12 cellular contexts compared by ENCODE assay signal in the genomic region with DNA sequence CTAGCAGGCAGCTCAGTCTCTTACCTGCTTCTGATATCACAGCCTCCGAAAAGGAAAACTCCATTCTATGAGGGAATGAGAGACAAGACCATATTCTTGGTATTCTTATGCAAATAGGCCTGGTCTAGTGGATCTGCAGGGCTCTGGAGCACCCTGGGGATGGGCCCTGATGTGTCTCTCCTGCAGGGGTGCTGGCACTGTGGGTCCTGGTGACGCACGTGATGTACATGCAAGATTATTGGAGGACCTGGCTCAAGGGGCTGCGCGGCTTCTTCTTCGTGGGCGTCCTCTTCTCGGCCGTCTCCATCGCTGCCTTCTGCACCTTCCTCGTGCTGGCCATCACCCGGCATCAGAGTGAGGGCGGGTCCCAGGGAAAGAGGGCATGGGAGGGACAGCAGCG. TPM values are rescaled to one million over a fixed set of nuclear protein-coding genes. Genes with fewer than 3 reads are reported as not detected.
DNase-seq lines count a peak whose midpoint lies in the region; ATAC-seq, FAIRE-seq and TF ChIP-seq lines count a peak whose summit lies in the region.
"Had no signal": no experiment of that assay in that cellular context is flagged by ENCODE, and none has a peak within 500 bp of the region (broad histone marks: within the 10 kb centered on the region; RNA-seq: fewer than 3 reads in every experiment).

No MANE protein-coding gene starts in this region.

- 35% methylated on average over 13 of the region's 14 CpGs; no CpG with 5 or more reads in 1 of the 2 experiments for WGBS in H1 (ENCODE audit: extremely low coverage in 1 of 2, insufficient coverage in 1 of 2, insufficient read length in 1 of 2, insufficient replicate concordance in 2 of 2, low coverage in 1 of 2, low lambda C conversion rate in 2 of 2, missing lambda C conversion rate in 1 of 2), 2 experiments

- H3K23ac ChIP-seq in H1 (ENCODE audit: insufficient read length): no peak overlapping the region

- no peaks in the 10 kb centered on the region for H3K27me3 Mint-ChIP-seq in CD4-positive, alpha-beta T cell
- H3K27me3 Mint-ChIP-seq in activated CD4-positive, alpha-beta memory T cell treated with anti-CD3 and anti-CD28 coated beads, Interleukin-2, amount 10 ng/mL, durations not matched to agents 7 days and 5 days: no peaks in the 10 kb centered on the region
- H3K27me3 Mint-ChIP-seq: activated CD8-positive, alpha-beta T cell treated with anti-CD3 and anti-CD28 coated beads for 36 hours had no signal

- peaks cover 0 to 18% of the 10 kb centered on the region in 2 experiments for H4K20me1 ChIP-seq in H1 (replicated peaks in 1 of 2; ENCODE audit: control insufficient read depth in 1 of 2, insufficient read depth in 2 of 2, low read length in 2 of 2)

- no peak overlapping the region; the same call in 1 of the 2 replicates for H2BK5ac ChIP-seq in H1 (ENCODE audit: low read depth, low read length)

- H2BK120ac ChIP-seq in H1 (replicated peaks; ENCODE audit: low read depth, low read length): no peak overlapping the region

- no peak overlapping the region for H2BK12ac ChIP-seq in H1 (ENCODE audit: low read depth, low read length)

- H3K4me3 ChIP-seq in HUES48 (ENCODE audit: low read depth, low read length) (peak overlapping the region; percentile 18; the same call in 1 of the 2 replicates), H1 (ENCODE audit: extremely low read depth in 1 of 4, insufficient read depth in 2 of 4, low read depth in 3 of 4, low read length in 4 of 4) (peak overlapping the region in 2 of 4 experiments; percentile 1 to 6; a peak in 1 of 8 replicates)

- H3K27me3 ChIP-seq in CD4-positive, alpha-beta T cell (ENCODE audit: control insufficient read depth, insufficient read depth, low read length): no peaks in the 10 kb centered on the region
- H3K27me3 ChIP-seq in HUES48 (ENCODE audit: control insufficient read depth, insufficient read depth, low read length): peaks cover 21% of the 10 kb centered on the region
- peaks cover 0 to 14% (median 8%) of the 10 kb centered on the region in 4 experiments; a peak in 4 of 7 replicates for H3K27me3 ChIP-seq in H1 (replicated peaks in 1 of 4; ENCODE audit: control insufficient read depth in 3 of 4, extremely low read depth in 1 of 4, insufficient read depth in 3 of 4, low read length in 3 of 4)
- H3K27me3 ChIP-seq: neutrophil had no signal

- H3K79me2 ChIP-seq in H1 (ENCODE audit: control insufficient read depth in 1 of 2, insufficient read depth in 2 of 2, low read length in 2 of 2): no peaks in the 10 kb centered on the region

- H3K36me3 ChIP-seq in HUES48 (ENCODE audit: control insufficient read depth, insufficient read depth, low read length) (peaks cover 23% of the 10 kb centered on the region; the same call in 1 of the 2 replicates), H1 (ENCODE audit: control insufficient read depth in 2 of 4, insufficient read depth in 4 of 4, low read length in 3 of 4) (peaks cover 0 to 3% (median 0%) of the 10 kb centered on the region in 4 experiments; a peak in 3 of 8 replicates)

- no peaks in the 10 kb centered on the region for H3K9me3 ChIP-seq in CD4-positive, alpha-beta T cell (ENCODE audit: control insufficient read depth, low read length)
- H3K9me3 ChIP-seq in HUES48 (ENCODE audit: control insufficient read depth, insufficient read depth, low read length) (no peaks in the 10 kb centered on the region), H1 (ENCODE audit: insufficient read depth in 2 of 2, low read depth in 1 of 2, low read length in 1 of 2) (no peaks in the 10 kb centered on the region)
- H3K9me3 ChIP-seq: neutrophil had no signal

- H3K4me1 Mint-ChIP-seq in CD4-positive, alpha-beta T cell (ENCODE audit: low read depth): peaks cover 26% of the 10 kb centered on the region
- H3K4me1 Mint-ChIP-seq in activated CD4-positive, alpha-beta memory T cell treated with anti-CD3 and anti-CD28 coated beads, Interleukin-2, amount 10 ng/mL, durations not matched to agents 7 days and 5 days: peaks cover 55% of the 10 kb centered on the region

- peaks cover 2% of the 10 kb centered on the region; the same call in 1 of the 2 replicates for H3K23me2 ChIP-seq in H1 (ENCODE audit: low read depth, low read length)

- no peak overlapping the region for H2AK5ac ChIP-seq in H1 (ENCODE audit: low read depth, low read length)

- H4K5ac ChIP-seq in H1 (ENCODE audit: insufficient read length, low read depth, low read length): no peak overlapping the region

- peak overlapping the region; percentile 32; the same call in 1 of the 2 replicates for H3K18ac ChIP-seq in H1 (ENCODE audit: extremely low read depth, low read length)

- TF ChIP-seq CTCF in CD4-positive, alpha-beta T cell (IDR thresholded peaks at IDR 0.05): no peak
- TF ChIP-seq CTCF in H1 (IDR thresholded peaks at IDR 0.05; ENCODE audit: control extremely low read depth in 1 of 3, insufficient read depth in 1 of 3, low read depth in 1 of 3, low read length in 3 of 3): no peak
- TF ChIP-seq CTCF in omental fat pad (IDR thresholded peaks at IDR 0.05): no peak

- no peak overlapping the region for H3K4ac ChIP-seq in H1 (replicated peaks; ENCODE audit: insufficient read length, low read depth, low read length)

- H4K91ac ChIP-seq in H1 (replicated peaks; ENCODE audit: insufficient read length, low read length): no peak overlapping the region

- H2BK15ac ChIP-seq in H1 (ENCODE audit: low read length): no peak overlapping the region

- no peak overlapping the region for H4K8ac ChIP-seq in H1 (ENCODE audit: extremely low read depth, insufficient read depth, low read length)

- TF ChIP-seq POLR2A in H1 (IDR thresholded peaks at IDR 0.05; ENCODE audit: control extremely low read depth in 1 of 2, low read depth in 2 of 2, low read length in 2 of 2): no peak

- 0 out of 2 replicates have a peak overlapping the region, but pooled peaks have one; percentile 21 for H2BK20ac ChIP-seq in H1 (ENCODE audit: low read length)

- H3K9me3 Mint-ChIP-seq in CD4-positive, alpha-beta T cell: no peaks in the 10 kb centered on the region
- H3K9me3 Mint-ChIP-seq in activated CD4-positive, alpha-beta memory T cell treated with anti-CD3 and anti-CD28 coated beads, Interleukin-2, amount 10 ng/mL, durations not matched to agents 7 days and 5 days: no peaks in the 10 kb centered on the region
- H3K9me3 Mint-ChIP-seq: activated CD8-positive, alpha-beta T cell treated with anti-CD3 and anti-CD28 coated beads for 36 hours had no signal

- no peak for ATAC-seq in CD4-positive, alpha-beta T cell (ENCODE audit: poor library complexity)
- ATAC-seq in omental fat pad (ENCODE audit: low FRiP score): peak; percentile 1
- no peak for ATAC-seq in GM21529 (IDR thresholded peaks at IDR 0.05; ENCODE audit: unreplicated experiment)

- intact Hi-C loops in CD4-positive, alpha-beta T cell (cut with DNase I, micrococcal nuclease): loop anchor here (1.0 to 5.0 kb wide), 7 partner anchors 37 to 168 kb away; no protein-coding TSS in a partner anchor

- peak overlapping the region; percentile 14 to 72 for H3K4me2 ChIP-seq in H1 (ENCODE audit: insufficient read depth in 1 of 2, low read depth in 2 of 2, low read length in 2 of 2)

- H3K79me1 ChIP-seq in H1 (ENCODE audit: low read depth, low read length): no peaks in the 10 kb centered on the region

- H3K4me1 ChIP-seq in HUES48 (ENCODE audit: control insufficient read depth, insufficient read depth, low read length) (peaks cover 22% of the 10 kb centered on the region), H1 (replicated peaks in 1 of 4; ENCODE audit: control insufficient read depth in 3 of 4, insufficient read depth in 4 of 4, low read length in 3 of 4) (peaks cover 0 to 19% (median 11%) of the 10 kb centered on the region in 4 experiments; a peak in 5 of 7 replicates)

- no peak for FAIRE-seq in H1 (lab: Jason Lieb, UNC)

- H3K9ac ChIP-seq in HUES48 (ENCODE audit: low read depth, low read length): no peak overlapping the region
- no peak overlapping the region for H3K9ac ChIP-seq in H1 (replicated peaks in 1 of 4; ENCODE audit: extremely low read depth in 1 of 4, low read depth in 3 of 4, low read length in 3 of 4)

- no peak for TF ChIP-seq RAD21 in H1 (IDR thresholded peaks at IDR 0.05 in 1 of 2, conservative IDR thresholded peaks at IDR 0.05 in 1 of 2; ENCODE audit: low read depth in 2 of 2, low read length in 2 of 2)

- CTCF ChIA-PET in CD4-positive, alpha-beta T cell (lab: Charles Lee): interaction anchor here (0.6 to 4.7 kb wide), 21 partner anchors 11 to 66 kb away, joined by 3 to 31 read pairs (median 5); no protein-coding TSS in a partner anchor
- CTCF ChIA-PET in H1 (lab: Charles Lee; ENCODE audit: partially characterized antibody): interaction anchor here (0.8 to 58.8 kb wide), 13 partner anchors 9 to 107 kb away, joined by 3 to 2442 read pairs (median 6); partner anchors contain the start of genes ENDOU, RAPGEF3 and RPAP3
- CTCF ChIA-PET in activated CD4-positive, alpha-beta memory T cell treated with anti-CD3 and anti-CD28 coated beads, Interleukin-2, amount 10 ng/mL, durations not matched to agents 7 days and 5 days (lab: Charles Lee): interaction anchor here (0.6 to 18.5 kb wide), 10 partner anchors 9 to 374 kb away, joined by 3 to 431 read pairs (median 8); no protein-coding TSS in a partner anchor

- DNase-seq in CD4-positive, alpha-beta T cell: no peak
- DNase-seq in H1 (ENCODE audit: low read depth in 1 of 2, low spot score in 2 of 2): no peak
- DNase-seq in omental fat pad (ENCODE audit: low spot score): no peak
- DNase-seq in COLO829 (ENCODE audit: low spot score): no peak
- DNase-seq in NCI-H2227 (lab: John Stamatoyannopoulos, UW; ENCODE audit: unreplicated experiment): no peak
- no peak for DNase-seq in activated CD4-positive, alpha-beta memory T cell treated with anti-CD3 and anti-CD28 coated beads, Interleukin-2, amount 10 ng/mL, durations not matched to agents 7 days and 5 days

- H3K4me3 Mint-ChIP-seq in CD4-positive, alpha-beta T cell: no peak overlapping the region
- no peak overlapping the region for H3K4me3 Mint-ChIP-seq in activated CD4-positive, alpha-beta memory T cell treated with anti-CD3 and anti-CD28 coated beads, Interleukin-2, amount 10 ng/mL, durations not matched to agents 7 days and 5 days
- H3K4me3 Mint-ChIP-seq: activated CD8-positive, alpha-beta T cell treated with anti-CD3 and anti-CD28 coated beads for 36 hours; CD14-positive monocyte had no signal

- TF ChIP-seq EP300 in H1 (IDR thresholded peaks at IDR 0.05; ENCODE audit: borderline replicate concordance in 1 of 2, low read depth in 2 of 2, low read length in 2 of 2): no peak

- H3K56ac ChIP-seq in H1 (replicated peaks; ENCODE audit: insufficient read length, low read depth, low read length): no peak overlapping the region

- H3K14ac ChIP-seq in H1 (ENCODE audit: insufficient read length): no peak overlapping the region

- H3K36me3 Mint-ChIP-seq in CD4-positive, alpha-beta T cell (ENCODE audit: low read depth): peaks cover 12% of the 10 kb centered on the region
- H3K36me3 Mint-ChIP-seq in activated CD4-positive, alpha-beta memory T cell treated with anti-CD3 and anti-CD28 coated beads, Interleukin-2, amount 10 ng/mL, durations not matched to agents 7 days and 5 days (ENCODE audit: low read depth): peaks cover 26% of the 10 kb centered on the region

- H2AFZ ChIP-seq in H1 (ENCODE audit: low read length): no peak overlapping the region

- POLR2A ChIA-PET in CD4-positive, alpha-beta T cell (lab: Charles Lee): interaction anchor here (1.0 to 4.0 kb wide), 8 partner anchors 9 to 64 kb away, joined by 3 to 13 read pairs (median 5); partner anchors contain the start of gene HDAC7
- POLR2A ChIA-PET in H1 (lab: Charles Lee; ENCODE audit: partially characterized antibody): interaction anchor here (1.0 to 5.0 kb wide), 17 partner anchors 9 to 127 kb away, joined by 3 to 62 read pairs (median 4); partner anchors contain the start of genes RAPGEF3 and RPAP3
- POLR2A ChIA-PET in activated CD4-positive, alpha-beta memory T cell treated with anti-CD3 and anti-CD28 coated beads, Interleukin-2, amount 10 ng/mL, durations not matched to agents 7 days and 5 days (lab: Charles Lee): interaction anchor here (1.3 to 6.8 kb wide), 8 partner anchors 14 to 59 kb away, joined by 3 to 55 read pairs (median 12); no protein-coding TSS in a partner anchor

- H3K27ac Mint-ChIP-seq in CD4-positive, alpha-beta T cell: peak overlapping the region; percentile 61
- no peak overlapping the region for H3K27ac Mint-ChIP-seq in activated CD4-positive, alpha-beta memory T cell treated with anti-CD3 and anti-CD28 coated beads, Interleukin-2, amount 10 ng/mL, durations not matched to agents 7 days and 5 days

- H3K27ac ChIP-seq in CD4-positive, alpha-beta T cell (ENCODE audit: low read depth, low read length): no peak overlapping the region
- no peak overlapping the region for H3K27ac ChIP-seq in HUES48 (ENCODE audit: low read depth, low read length)
- H3K27ac ChIP-seq in H1 (ENCODE audit: low read depth, low read length): no peak overlapping the region

RNA-seq across cellular contexts. Expression of gene SLC48A1, which starts 5.8 kb away (rescaled TPM):
- 1 to 10 TPM; 4.5 to 5.8 TPM for total RNA-seq in CD4-positive, alpha-beta T cell
- total RNA-seq in H1 (2021; fragmentation: NEBNext Ultra II Directional; extraction: Animal tissue kit (Norgen Biotek cat#: 25700)): 14.0 and 14.1 TPM in 2 replicates
- 9.5 and 12.1 TPM in 2 replicates for polyA plus RNA-seq in H1 (2011; rRNA removed)
- 9.6 TPM for polyA plus RNA-seq in H1 (2011; cell fraction: cytosol; rRNA removed)
- 16.1 TPM for polyA plus RNA-seq in H1 (2011; cell fraction: nucleus; rRNA removed)
- polyA plus RNA-seq in H1 (2012, experiment 1 of 2): 8.3 to 11.4 TPM (median 10.2 TPM) in 4 replicates
- 8.6 TPM for polyA plus RNA-seq in H1 (2012, experiment 2 of 2)
- polyA plus RNA-seq in H1 (2013, experiment 1 of 2): 9.4 TPM
- 10.8 TPM for polyA plus RNA-seq in H1 (2013, experiment 2 of 2)
- 7.2 and 7.3 TPM in 2 replicates for polyA minus RNA-seq in H1 (2011; rRNA and poly(A)+ RNA removed)
- polyA minus RNA-seq in H1 (2011; cell fraction: cytosol; rRNA and poly(A)+ RNA removed): 6.8 TPM
- 7.3 TPM for polyA minus RNA-seq in H1 (2011; cell fraction: nucleus; rRNA and poly(A)+ RNA removed)
- total RNA-seq in omental fat pad: 10 to 100 TPM; 27.6 to 50.3 (median 48.1) TPM
- 10 to 100 TPM; 19.4 to 22.6 TPM for total RNA-seq in activated CD4-positive, alpha-beta memory T cell treated with anti-CD3 and anti-CD28 coated beads, Interleukin-2, amount 10 ng/mL, durations not matched to agents 7 days and 5 days

RNA-seq across cellular contexts. Expression of gene RAPGEF3, which starts 20.2 kb away (rescaled TPM):
- under 1 TPM; 0.17 to 0.33 TPM for total RNA-seq in CD4-positive, alpha-beta T cell
- 6.7 and 9.4 TPM in 2 replicates for total RNA-seq in H1 (2021; fragmentation: NEBNext Ultra II Directional; extraction: Animal tissue kit (Norgen Biotek cat#: 25700))
- polyA plus RNA-seq in H1 (2011; rRNA removed): 5.0 and 5.2 TPM in 2 replicates
- polyA plus RNA-seq in H1 (2011; cell fraction: cytosol; rRNA removed): 6.0 TPM
- polyA plus RNA-seq in H1 (2011; cell fraction: nucleus; rRNA removed): 31.6 TPM
- polyA plus RNA-seq in H1 (2012, experiment 1 of 2): 4.1 to 5.7 TPM (median 5.2 TPM) in 4 replicates
- 3.1 TPM for polyA plus RNA-seq in H1 (2012, experiment 2 of 2)
- 4.2 TPM for polyA plus RNA-seq in H1 (2013, experiment 1 of 2)
- polyA plus RNA-seq in H1 (2013, experiment 2 of 2): 3.9 TPM
- polyA minus RNA-seq in H1 (2011; rRNA and poly(A)+ RNA removed): 5.2 and 8.0 TPM in 2 replicates
- polyA minus RNA-seq in H1 (2011; cell fraction: cytosol; rRNA and poly(A)+ RNA removed): 1.8 TPM
- polyA minus RNA-seq in H1 (2011; cell fraction: nucleus; rRNA and poly(A)+ RNA removed): 16.2 TPM
- 100 to 1,000 TPM in 1 of 4 donors, 10 to 100 TPM in 3; 24.2 to 270 (median 59.1) TPM for total RNA-seq in omental fat pad
- total RNA-seq in activated CD4-positive, alpha-beta memory T cell treated with anti-CD3 and anti-CD28 coated beads, Interleukin-2, amount 10 ng/mL, durations not matched to agents 7 days and 5 days: 1 to 10 TPM; 1.4 to 1.6 TPM

RNA-seq across cellular contexts. Expression of gene HDAC7, which starts 40.9 kb away (rescaled TPM):
- 100 to 1,000 TPM; 116 to 122 TPM for total RNA-seq in CD4-positive, alpha-beta T cell
- 82.0 and 84.9 TPM in 2 replicates for total RNA-seq in H1 (2021; fragmentation: NEBNext Ultra II Directional; extraction: Animal tissue kit (Norgen Biotek cat#: 25700))
- 25.5 and 52.0 TPM in 2 replicates for polyA plus RNA-seq in H1 (2011; rRNA removed)
- polyA plus RNA-seq in H1 (2011; cell fraction: cytosol; rRNA removed): 27.2 TPM
- polyA plus RNA-seq in H1 (2011; cell fraction: nucleus; rRNA removed): 208 TPM
- polyA plus RNA-seq in H1 (2012, experiment 1 of 2): 46.5 to 68.3 TPM (median 65.5 TPM) in 4 replicates
- 57.8 TPM for polyA plus RNA-seq in H1 (2012, experiment 2 of 2)
- 40.9 TPM for polyA plus RNA-seq in H1 (2013, experiment 1 of 2)
- 38.9 TPM for polyA plus RNA-seq in H1 (2013, experiment 2 of 2)
- polyA minus RNA-seq in H1 (2011; rRNA and poly(A)+ RNA removed): 11.6 and 23.5 TPM in 2 replicates
- polyA minus RNA-seq in H1 (2011; cell fraction: cytosol; rRNA and poly(A)+ RNA removed): 27.2 TPM
- polyA minus RNA-seq in H1 (2011; cell fraction: nucleus; rRNA and poly(A)+ RNA removed): 48.1 TPM
- 100 to 1,000 TPM in 1 of 4 donors, 10 to 100 TPM in 3; 40.3 to 102 (median 62.9) TPM for total RNA-seq in omental fat pad
- 100 to 1,000 TPM; 315 to 328 TPM for total RNA-seq in activated CD4-positive, alpha-beta memory T cell treated with anti-CD3 and anti-CD28 coated beads, Interleukin-2, amount 10 ng/mL, durations not matched to agents 7 days and 5 days

RNA-seq across cellular contexts. Expression of gene ENDOU, which starts 53.6 kb away (rescaled TPM):
- not detected for total RNA-seq in CD4-positive, alpha-beta T cell
- not detected in 2 replicates for total RNA-seq in H1 (2021; fragmentation: NEBNext Ultra II Directional; extraction: Animal tissue kit (Norgen Biotek cat#: 25700))
- polyA plus RNA-seq in H1 (2011; rRNA removed): not detected in 2 replicates
- polyA plus RNA-seq in H1 (2011; cell fraction: cytosol; rRNA removed): not detected
- not detected for polyA plus RNA-seq in H1 (2011; cell fraction: nucleus; rRNA removed)
- not detected in 4 replicates for polyA plus RNA-seq in H1 (2012, experiment 1 of 2)
- polyA plus RNA-seq in H1 (2012, experiment 2 of 2): not detected
- polyA plus RNA-seq in H1 (2013, experiment 1 of 2): not detected
- not detected for polyA plus RNA-seq in H1 (2013, experiment 2 of 2)
- polyA minus RNA-seq in H1 (2011; rRNA and poly(A)+ RNA removed): 0.29 TPM in 1 of 2 replicates, not detected in the other
- not detected for polyA minus RNA-seq in H1 (2011; cell fraction: cytosol; rRNA and poly(A)+ RNA removed)
- not detected for polyA minus RNA-seq in H1 (2011; cell fraction: nucleus; rRNA and poly(A)+ RNA removed)
- 1 to 10 TPM; 2.1 to 2.7 (median 2.2) TPM for total RNA-seq in omental fat pad
- not detected for total RNA-seq in activated CD4-positive, alpha-beta memory T cell treated with anti-CD3 and anti-CD28 coated beads, Interleukin-2, amount 10 ng/mL, durations not matched to agents 7 days and 5 days
- total RNA-seq: activated CD8-positive, alpha-beta T cell treated with anti-CD3 and anti-CD28 coated beads for 36 hours; lung microvascular endothelial cell had no signal
